23 cellular contexts compared by ENCODE assay signal in genomic region chr4:107408968-107409367, GRCh38.
"Had no signal": no experiment of that assay in that cellular context is flagged by ENCODE, and none has a peak within 500 bp of the region (broad histone marks: within the 10 kb centered on the region; RNA-seq: fewer than 3 reads in every experiment).

No MANE protein-coding gene starts in this region.

- H3K9me3 ChIP-seq: gastroesophageal sphincter, lower lobe of right lung had no signal

- H3K4me1 ChIP-seq: gastroesophageal sphincter, heart left ventricle, left lung, lower lobe of right lung had no signal

- H2AFZ ChIP-seq: hepatocyte had no signal

- H3K27me3 ChIP-seq: esophagus squamous epithelium, gastroesophageal sphincter, heart left ventricle, hepatocyte, left lung had no signal

- ATAC-seq: gastroesophageal sphincter; heart left ventricle; left cardiac atrium; left lung; left ventricle myocardium superior; lower lobe of right lung; naive thymus-derived CD4-positive, alpha-beta T cell had no signal

- H3K4me3 ChIP-seq: coronary artery, dorsolateral prefrontal cortex, esophagus squamous epithelium, gastroesophageal sphincter, heart left ventricle, hepatocyte, left lung, lower lobe of right lung had no signal

- DNase-seq: dermis blood vessel endothelial cell; dorsolateral prefrontal cortex; effector CD4-positive, alpha-beta T cell; effector memory CD4-positive, alpha-beta T cell; esophagus squamous epithelium; foreskin fibroblast; heart left ventricle; hypothalamus; immature natural killer cell; islet precursor cell; left cardiac atrium; left lung; left ventricle myocardium superior; lower lobe of right lung; mesendoderm; midbrain; naive thymus-derived CD4-positive, alpha-beta T cell had no signal

- H3K79me2 ChIP-seq: hepatocyte had no signal

- H3K27ac ChIP-seq: coronary artery, dorsolateral prefrontal cortex, esophagus squamous epithelium, gastroesophageal sphincter, heart left ventricle, hepatocyte, left lung, lower lobe of right lung had no signal

- FAIRE-seq: colon, endothelial cell of umbilical vein, frontal cortex had no signal

- H3K36me3 ChIP-seq: esophagus squamous epithelium, gastroesophageal sphincter, heart left ventricle, left lung, lower lobe of right lung had no signal

- H3K4me2 ChIP-seq: hepatocyte had no signal
